12 cellular contexts compared by ENCODE assay signal in the genomic region with DNA sequence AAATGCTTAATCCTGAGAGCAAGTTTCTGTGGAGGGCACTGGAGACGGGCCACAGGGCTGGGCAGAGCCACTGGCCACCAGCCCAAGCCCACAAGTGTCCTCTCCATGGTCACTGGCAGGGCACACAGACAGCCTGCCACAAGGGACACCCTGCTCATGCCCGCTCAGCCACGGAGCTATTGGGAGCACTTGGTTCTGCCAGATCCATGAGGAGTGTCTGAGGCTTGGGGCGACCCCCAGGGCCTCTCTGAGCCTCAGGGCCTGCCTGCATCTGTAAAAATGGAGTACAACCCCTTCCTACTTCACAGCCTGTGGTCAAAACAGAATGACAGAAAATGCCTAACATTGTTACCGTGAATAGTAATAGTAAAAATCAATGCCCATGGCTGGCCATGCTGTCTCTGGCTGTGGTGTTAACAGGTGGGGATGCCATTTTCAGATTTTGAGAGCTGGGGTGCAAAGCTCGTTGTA. TPM values are rescaled to one million over a fixed set of nuclear protein-coding genes. Genes with fewer than 3 reads are reported as not detected.
A peak's percentile ranks its signal among the peaks of the same experiment; 100 is the strongest.
DNase-seq lines count a peak whose midpoint lies in the region; TF ChIP-seq lines count a peak whose summit lies in the region.
"Had no signal": no experiment of that assay in that cellular context is flagged by ENCODE, and none has a peak within 500 bp of the region (broad histone marks: within the 10 kb centered on the region; RNA-seq: fewer than 3 reads in every experiment).

No MANE protein-coding gene starts in this region.

- no peak for TF ChIP-seq POLR2A in spleen (IDR thresholded peaks at IDR 0.05)

- H3K36me3 ChIP-seq in HUES6 (ENCODE audit: control insufficient read depth, insufficient read depth, low read length) (peaks cover 6% of the 10 kb centered on the region; the same call in 1 of the 2 replicates), spleen (no peaks in the 10 kb centered on the region)
- H3K36me3 ChIP-seq: Peyer's patch had no signal

- H3K4me3 Mint-ChIP-seq in nephron progenitor cell (peak overlapping the region; percentile 75), MCF 10A (ENCODE audit: unreplicated experiment) (no peak overlapping the region)

- CTCF ChIA-PET in MCF 10A (lab: Yijun Ruan, JAX), result interaction anchor here (0.7 to 1.2 kb wide), 2 partner anchors 136 to 137 kb away, joined by 3 to 4 read pairs; no protein-coding TSS in a partner anchor

- DNase-seq in coronary artery (ENCODE audit: low spot score) (no peak), nephron progenitor cell (no peak), spleen (peak; percentile 40), MCF 10A (ENCODE audit: unreplicated experiment) (no peak), OCI-M2 (lab: John Stamatoyannopoulos, UW; ENCODE audit: unreplicated experiment) (no peak), DMS153 (lab: John Stamatoyannopoulos, UW) (no peak), cortex of kidney (lab: John Stamatoyannopoulos, UW) (no peak)
- DNase-seq: EL, NCI-H1930, NCI-H774, Peyer's patch had no signal

- no TSS peak for BruUV-seq in MCF 10A (replicated peaks; lab: Mats Ljungman, UMichigan)

- H3K9me3 Mint-ChIP-seq in nephron progenitor cell (no peaks in the 10 kb centered on the region), MCF 10A (ENCODE audit: unreplicated experiment) (no peaks in the 10 kb centered on the region)

- H3K4me1 ChIP-seq in HUES6 (ENCODE audit: control insufficient read depth, insufficient read depth, low read length), result peaks cover 37% of the 10 kb centered on the region
- H3K4me1 ChIP-seq in spleen, result peaks cover 7 to 40% (median 22%) of the 10 kb centered on the region in 6 donors

- H3K27ac ChIP-seq in HUES6 (ENCODE audit: low read depth, low read length), result 0 out of 2 replicates have a peak overlapping the region, but pooled peaks have one; percentile 36
- H3K27ac ChIP-seq in coronary artery, result peak overlapping the region in 1 of 2 donors; percentile 73
- no peak overlapping the region for H3K27ac ChIP-seq in spleen

- H3K27ac Mint-ChIP-seq in nephron progenitor cell (no peak overlapping the region), MCF 10A (ENCODE audit: low read depth, unreplicated experiment) (no peak overlapping the region)

- POLR2A ChIA-PET in MCF 10A (lab: Yijun Ruan, JAX), result no interaction called here

- no peak for TF ChIP-seq CTCF in coronary artery (IDR thresholded peaks at IDR 0.05)
- TF ChIP-seq CTCF in nephron progenitor cell (IDR thresholded peaks at IDR 0.05), result no peak
- TF ChIP-seq CTCF in spleen (IDR thresholded peaks at IDR 0.05 in 8 of 11, conservative IDR thresholded peaks at IDR 0.05 in 3 of 11), result no peak
- no peak for TF ChIP-seq CTCF in MCF 10A (IDR thresholded peaks at IDR 0.05; ENCODE audit: unreplicated experiment)

- intact Hi-C loops in spleen (cut with DNase I; ENCODE audit: low total_unique reads), result no loop called here
- intact Hi-C loops in MCF 10A (cut with micrococcal nuclease), result no loop called here

- 77 to 89% (median 84%) methylated on average over 6 of the region's 6 CpGs for WGBS in spleen, 5 donors

- H3K4me3 ChIP-seq in HUES6 (ENCODE audit: low read depth, low read length) (no peak overlapping the region), coronary artery (peak overlapping the region; percentile 37), spleen (no peak overlapping the region)
- H3K4me3 ChIP-seq: Peyer's patch had no signal

- no peaks in the 10 kb centered on the region for H3K9me3 ChIP-seq in HUES6 (ENCODE audit: control insufficient read depth, insufficient read depth, low read depth, low read length)
- no peaks in the 10 kb centered on the region for H3K9me3 ChIP-seq in spleen
- H3K9me3 ChIP-seq: Peyer's patch had no signal

- H3K27me3 Mint-ChIP-seq in nephron progenitor cell (ENCODE audit: low read depth, poor library complexity) (no peaks in the 10 kb centered on the region), MCF 10A (ENCODE audit: insufficient read depth, unreplicated experiment) (no peaks in the 10 kb centered on the region)

- H3K4me1 Mint-ChIP-seq in nephron progenitor cell (peaks cover 61% of the 10 kb centered on the region), MCF 10A (ENCODE audit: insufficient read depth, unreplicated experiment) (no peaks in the 10 kb centered on the region)

- no peak overlapping the region for H3K9ac ChIP-seq in HUES6 (ENCODE audit: low read length)

- H3K36me3 Mint-ChIP-seq in nephron progenitor cell (ENCODE audit: low read depth) (peaks cover 18% of the 10 kb centered on the region), MCF 10A (ENCODE audit: insufficient read depth, unreplicated experiment) (no peaks in the 10 kb centered on the region)

- H3K27me3 ChIP-seq in HUES6 (ENCODE audit: control insufficient read depth, insufficient read depth, low read length) (peaks cover 13% of the 10 kb centered on the region), spleen (replicated peaks in 1 of 7) (peaks cover 0 to 63% (median 12%) of the 10 kb centered on the region in 7 donors)
- H3K27me3 ChIP-seq: Peyer's patch had no signal

RNA-seq across cellular contexts. Expression of a gene that starts 3.2 kb away (rescaled TPM):
- total RNA-seq in spleen, result 1 to 10 TPM; 2.2 to 7.7 (median 2.7) TPM
- polyA plus RNA-seq in spleen, result 1 to 10 TPM in 2 of 3 donors, under 1 TPM in 1; 0.87 to 6.2 (median 2.7) TPM
- total RNA-seq in MCF 10A (2022), result 1.3 and 2.1 TPM in 2 replicates

RNA-seq across cellular contexts. Expression of a gene that starts 29.2 kb away (rescaled TPM):
- total RNA-seq in spleen (10 to 100 TPM in 1 of 7 donors, 1 to 10 TPM in 6; 1.7 to 15.7 (median 5.7) TPM), MCF 10A (2022) (8.8 and 12.3 TPM in 2 replicates)
- 1 to 10 TPM; 3.3 to 4.6 (median 4.6) TPM for polyA plus RNA-seq in spleen

RNA-seq across cellular contexts. Expression of a gene that starts 50.5 kb away (rescaled TPM):
- total RNA-seq in spleen (10 to 100 TPM; 18.7 to 38.1 (median 29.8) TPM), MCF 10A (2022) (53.8 and 57.9 TPM in 2 replicates)
- polyA plus RNA-seq in spleen, result 10 to 100 TPM; 16.0 to 24.4 (median 22.8) TPM
